ENCODE assay signal across 10 cellular contexts in the genomic region with DNA sequence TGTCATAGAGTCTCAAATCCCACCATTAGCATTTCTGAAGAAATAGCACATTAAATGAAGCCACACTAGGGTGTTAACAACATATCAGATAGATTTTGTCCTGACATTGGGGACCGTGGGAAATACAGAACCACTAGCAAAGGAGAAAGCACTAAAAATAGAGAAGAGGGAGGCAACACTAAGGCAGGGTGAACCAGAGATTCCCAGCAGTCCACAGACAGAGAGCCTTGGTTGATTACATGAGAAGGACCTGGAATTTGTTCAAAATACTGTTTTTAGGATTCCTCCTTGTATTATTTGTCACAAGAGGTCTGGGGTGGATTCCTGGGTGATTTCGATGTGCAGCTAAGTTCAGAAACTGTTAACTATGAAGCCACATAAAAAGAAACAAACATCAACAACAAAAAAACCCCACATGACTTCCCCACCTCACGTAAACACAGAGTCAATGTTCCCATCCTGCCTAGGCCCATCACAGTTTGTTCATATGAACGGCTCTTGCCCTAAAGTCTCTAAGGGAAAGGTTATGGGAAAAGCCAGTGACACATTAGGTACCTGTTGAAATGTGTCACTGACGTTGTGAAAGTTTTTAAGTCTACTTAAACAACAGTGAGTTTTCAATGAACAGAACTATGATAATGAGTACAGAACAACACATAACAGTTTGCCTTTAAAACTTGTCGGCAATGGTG. TPM values are rescaled to one million over a fixed set of nuclear protein-coding genes. Genes with fewer than 3 reads are reported as not detected.
A peak's percentile ranks its signal among the peaks of the same experiment; 100 is the strongest.
DNase-seq lines count a peak whose midpoint lies in the region; ATAC-seq and TF ChIP-seq lines count a peak whose summit lies in the region.
"Had no signal": no experiment of that assay in that cellular context is flagged by ENCODE, and none has a peak within 500 bp of the region (broad histone marks: within the 10 kb centered on the region; RNA-seq: fewer than 3 reads in every experiment).

No MANE protein-coding gene starts in this region.

- POLR2A ChIA-PET in SK-N-SH (lab: Yijun Ruan, JAX): no interaction called here

- H3K4me1 ChIP-seq in SK-N-SH (ENCODE audit: control insufficient read depth in 1 of 2, insufficient read depth in 2 of 2, low read depth in 1 of 2, low read length in 1 of 2): no peaks in the 10 kb centered on the region
- H3K4me1 ChIP-seq: upper lobe of right lung had no signal

- no peaks in the 10 kb centered on the region for H3K9me2 ChIP-seq in SK-N-SH

- peak; percentile 38 to 51 for DNase-seq in activated T-cell treated with anti-CD3 and anti-CD28 coated beads, Interleukin-2, amount 50 U/mL, for 72 hours
- DNase-seq in activated T-cell treated with anti-CD3 and anti-CD28 coated beads for 4 hours (no peak), renal cortical epithelial cell (ENCODE audit: low read depth) (peak; percentile 12), NCI-H1694 treated with DMSO at 0.1 percent for 48 hours (lab: John Stamatoyannopoulos, UW) (no peak), SK-N-SH (no peak), NCI-H774 (lab: John Stamatoyannopoulos, UW) (no peak)
- DNase-seq: aorta, upper lobe of right lung had no signal

- TF ChIP-seq CTCF in SK-N-SH (IDR thresholded peaks at IDR 0.05): no peak

- H3K27ac ChIP-seq in SK-N-SH (ENCODE audit: low read depth in 2 of 2, low read length in 1 of 2): no peak overlapping the region
- H3K27ac ChIP-seq: upper lobe of right lung had no signal

- H2AFZ ChIP-seq in SK-N-SH (ENCODE audit: low read depth): no peak overlapping the region

- H3K79me2 ChIP-seq in SK-N-SH (ENCODE audit: insufficient read depth): no peaks in the 10 kb centered on the region

- no peak for TF ChIP-seq RAD21 in SK-N-SH (IDR thresholded peaks at IDR 0.05; ENCODE audit: low read length)

- H3K9me3 Mint-ChIP-seq in activated T-cell treated with anti-CD3 and anti-CD28 coated beads, Interleukin-2, amount 50 U/mL, for 72 hours: no peaks in the 10 kb centered on the region

- H3K36me3 Mint-ChIP-seq in activated T-cell treated with anti-CD3 and anti-CD28 coated beads, Interleukin-2, amount 50 U/mL, for 72 hours (ENCODE audit: insufficient read depth in 2 of 2): no peaks in the 10 kb centered on the region

- H3K27ac Mint-ChIP-seq in activated T-cell treated with anti-CD3 and anti-CD28 coated beads, Interleukin-2, amount 50 U/mL, for 72 hours: peak overlapping the region; percentile 50

- no peaks in the 10 kb centered on the region for H3K27me3 ChIP-seq in SK-N-SH (ENCODE audit: insufficient read depth)
- H3K27me3 ChIP-seq: upper lobe of right lung had no signal

- no peaks in the 10 kb centered on the region for H3F3A ChIP-seq in SK-N-SH (replicated peaks; ENCODE audit: insufficient read depth)

- no peak for TF ChIP-seq EP300 in SK-N-SH (IDR thresholded peaks at IDR 0.05; ENCODE audit: borderline replicate concordance in 1 of 2, low read depth in 1 of 2, low read length in 1 of 2)

- no peaks in the 10 kb centered on the region for H3K36me3 ChIP-seq in SK-N-SH (replicated peaks in 1 of 2; ENCODE audit: control insufficient read depth in 1 of 2, insufficient read depth in 2 of 2, low read length in 1 of 2)
- H3K36me3 ChIP-seq: upper lobe of right lung had no signal

- peak overlapping the region; percentile 35 to 60 for H3K4me3 Mint-ChIP-seq in activated T-cell treated with anti-CD3 and anti-CD28 coated beads, Interleukin-2, amount 50 U/mL, for 72 hours

- no peaks in the 10 kb centered on the region for H4K20me1 ChIP-seq in SK-N-SH (ENCODE audit: insufficient read depth)

- no peaks in the 10 kb centered on the region for H3K27me3 Mint-ChIP-seq in activated T-cell treated with anti-CD3 and anti-CD28 coated beads, Interleukin-2, amount 50 U/mL, for 72 hours (ENCODE audit: low read depth)

- H3K4me1 Mint-ChIP-seq in activated T-cell treated with anti-CD3 and anti-CD28 coated beads, Interleukin-2, amount 50 U/mL, for 72 hours (ENCODE audit: low read depth): peaks cover 21% of the 10 kb centered on the region

- CTCF ChIA-PET in SK-N-SH (lab: Yijun Ruan, JAX): no interaction called here

- WGBS in SK-N-SH (ENCODE audit: low lambda C conversion rate): 60% methylated on average over 6 of the region's 6 CpGs

- no peak overlapping the region for H3K4me2 ChIP-seq in SK-N-SH

- H3K4me3 ChIP-seq in SK-N-SH (ENCODE audit: low read depth in 2 of 2, low read length in 1 of 2): no peak overlapping the region
- H3K4me3 ChIP-seq: upper lobe of right lung had no signal

- no peak overlapping the region for H3K9ac ChIP-seq in SK-N-SH

- ATAC-seq in activated T-cell treated with anti-CD3 and anti-CD28 coated beads, Interleukin-2, amount 50 U/mL, for 72 hours (replicated peaks in 1 of 2): peak; percentile 98 to 100
- ATAC-seq in GM21576 (IDR thresholded peaks at IDR 0.05; ENCODE audit: unreplicated experiment) (peak; percentile 51), HG03378 (IDR thresholded peaks at IDR 0.05; ENCODE audit: unreplicated experiment) (peak; percentile 88)
- ATAC-seq: upper lobe of right lung had no signal

- no peaks in the 10 kb centered on the region for H3K9me3 ChIP-seq in SK-N-SH
- H3K9me3 ChIP-seq: upper lobe of right lung had no signal

TF ChIP-seq in SK-N-SH, 30 proteins besides CTCF, POLR2A, EP300 and RAD21:
- TF ChIP-seq TCF12 (IDR thresholded peaks at IDR 0.05): no peak
- TF ChIP-seq YY1 (IDR thresholded peaks at IDR 0.05; ENCODE audit: low read depth): no peak
- TF ChIP-seq, protein P1, sequence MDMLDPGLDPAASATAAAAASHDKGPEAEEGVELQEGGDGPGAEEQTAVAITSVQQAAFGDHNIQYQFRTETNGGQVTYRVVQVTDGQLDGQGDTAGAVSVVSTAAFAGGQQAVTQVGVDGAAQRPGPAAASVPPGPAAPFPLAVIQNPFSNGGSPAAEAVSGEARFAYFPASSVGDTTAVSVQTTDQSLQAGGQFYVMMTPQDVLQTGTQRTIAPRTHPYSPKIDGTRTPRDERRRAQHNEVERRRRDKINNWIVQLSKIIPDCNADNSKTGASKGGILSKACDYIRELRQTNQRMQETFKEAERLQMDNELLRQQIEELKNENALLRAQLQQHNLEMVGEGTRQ (IDR thresholded peaks at IDR 0.05; ENCODE audit: borderline replicate concordance, low read depth, low read length): no peak
- TF ChIP-seq FOXM1 (IDR thresholded peaks at IDR 0.05; ENCODE audit: low read depth): no peak
- no peak for TF ChIP-seq GATA2 (CRISPR knock-in tag; IDR thresholded peaks at IDR 0.05)
- no peak for TF ChIP-seq NFIC (IDR thresholded peaks at IDR 0.05; ENCODE audit: borderline replicate concordance)
- TF ChIP-seq ELF1 (IDR thresholded peaks at IDR 0.05): no peak
- no peak for TF ChIP-seq FOXJ3 (CRISPR knock-in tag; IDR thresholded peaks at IDR 0.05)
- TF ChIP-seq NRF1 (IDR thresholded peaks at IDR 0.05; ENCODE audit: low read depth, low read length): no peak
- TF ChIP-seq, protein P2, sequence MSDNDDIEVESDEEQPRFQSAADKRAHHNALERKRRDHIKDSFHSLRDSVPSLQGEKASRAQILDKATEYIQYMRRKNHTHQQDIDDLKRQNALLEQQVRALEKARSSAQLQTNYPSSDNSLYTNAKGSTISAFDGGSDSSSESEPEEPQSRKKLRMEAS (IDR thresholded peaks at IDR 0.05; ENCODE audit: low read depth): no peak
- TF ChIP-seq JUND (IDR thresholded peaks at IDR 0.05): no peak
- TF ChIP-seq TEAD4 (IDR thresholded peaks at IDR 0.05; ENCODE audit: borderline replicate concordance, insufficient read depth): no peak
- TF ChIP-seq, protein P3, sequence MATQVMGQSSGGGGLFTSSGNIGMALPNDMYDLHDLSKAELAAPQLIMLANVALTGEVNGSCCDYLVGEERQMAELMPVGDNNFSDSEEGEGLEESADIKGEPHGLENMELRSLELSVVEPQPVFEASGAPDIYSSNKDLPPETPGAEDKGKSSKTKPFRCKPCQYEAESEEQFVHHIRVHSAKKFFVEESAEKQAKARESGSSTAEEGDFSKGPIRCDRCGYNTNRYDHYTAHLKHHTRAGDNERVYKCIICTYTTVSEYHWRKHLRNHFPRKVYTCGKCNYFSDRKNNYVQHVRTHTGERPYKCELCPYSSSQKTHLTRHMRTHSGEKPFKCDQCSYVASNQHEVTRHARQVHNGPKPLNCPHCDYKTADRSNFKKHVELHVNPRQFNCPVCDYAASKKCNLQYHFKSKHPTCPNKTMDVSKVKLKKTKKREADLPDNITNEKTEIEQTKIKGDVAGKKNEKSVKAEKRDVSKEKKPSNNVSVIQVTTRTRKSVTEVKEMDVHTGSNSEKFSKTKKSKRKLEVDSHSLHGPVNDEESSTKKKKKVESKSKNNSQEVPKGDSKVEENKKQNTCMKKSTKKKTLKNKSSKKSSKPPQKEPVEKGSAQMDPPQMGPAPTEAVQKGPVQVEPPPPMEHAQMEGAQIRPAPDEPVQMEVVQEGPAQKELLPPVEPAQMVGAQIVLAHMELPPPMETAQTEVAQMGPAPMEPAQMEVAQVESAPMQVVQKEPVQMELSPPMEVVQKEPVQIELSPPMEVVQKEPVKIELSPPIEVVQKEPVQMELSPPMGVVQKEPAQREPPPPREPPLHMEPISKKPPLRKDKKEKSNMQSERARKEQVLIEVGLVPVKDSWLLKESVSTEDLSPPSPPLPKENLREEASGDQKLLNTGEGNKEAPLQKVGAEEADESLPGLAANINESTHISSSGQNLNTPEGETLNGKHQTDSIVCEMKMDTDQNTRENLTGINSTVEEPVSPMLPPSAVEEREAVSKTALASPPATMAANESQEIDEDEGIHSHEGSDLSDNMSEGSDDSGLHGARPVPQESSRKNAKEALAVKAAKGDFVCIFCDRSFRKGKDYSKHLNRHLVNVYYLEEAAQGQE (IDR thresholded peaks at IDR 0.05; ENCODE audit: low read depth, low read length): no peak
- no peak for TF ChIP-seq SMC3 (IDR thresholded peaks at IDR 0.05; ENCODE audit: low read depth, low read length)

RNA-seq across cellular contexts. Expression of a gene that starts 23.6 kb away (rescaled TPM):
- total RNA-seq in activated T-cell treated with anti-CD3 and anti-CD28 coated beads, Interleukin-2, amount 50 U/mL, for 72 hours: 100 to 1,000 TPM; 107 to 132 TPM
- total RNA-seq in renal cortical epithelial cell: 128 and 131 TPM in 2 replicates
- polyA plus RNA-seq in SK-N-SH (2012; rRNA removed): 44.2 and 63.7 TPM in 2 replicates
- 62.9 and 76.6 TPM in 2 replicates for polyA plus RNA-seq in SK-N-SH (2012; cell fraction: cytosol; rRNA removed)
- 35.1 and 51.6 TPM in 2 replicates for polyA plus RNA-seq in SK-N-SH (2012; cell fraction: nucleus; rRNA removed)

RNA-seq across cellular contexts. Expression of a gene that starts 38.9 kb away (rescaled TPM):
- 10 to 100 TPM; 27.6 to 34.3 TPM for total RNA-seq in activated T-cell treated with anti-CD3 and anti-CD28 coated beads, Interleukin-2, amount 50 U/mL, for 72 hours
- total RNA-seq in renal cortical epithelial cell: 16.0 and 32.2 TPM in 2 replicates
- 2.9 and 4.6 TPM in 2 replicates for polyA plus RNA-seq in SK-N-SH (2012; rRNA removed)
- polyA plus RNA-seq in SK-N-SH (2012; cell fraction: cytosol; rRNA removed): 5.3 and 6.4 TPM in 2 replicates
- 2.3 and 5.5 TPM in 2 replicates for polyA plus RNA-seq in SK-N-SH (2012; cell fraction: nucleus; rRNA removed)

Comparison
In these comparisons a context has a peak if more than half of its experiments do, and no peak if none do; other contexts are left out.
1. DNase-seq: peak in activated T-cell treated with anti-CD3 and anti-CD28 coated beads, Interleukin-2, amount 50 U/mL, for 72 hours (2 of 2) and renal cortical epithelial cell (single experiment); none in activated T-cell treated with anti-CD3 and anti-CD28 coated beads for 4 hours (single experiment), NCI-H1694 treated with DMSO at 0.1 percent for 48 hours (single experiment), SK-N-SH (single experiment) and NCI-H774 (single experiment).
2. Peak in every context shown above with its lines, with median percentiles within 50 percentile points of each other: ATAC-seq.